ENCODE assay signal across 14 cellular contexts in the genomic region with DNA sequence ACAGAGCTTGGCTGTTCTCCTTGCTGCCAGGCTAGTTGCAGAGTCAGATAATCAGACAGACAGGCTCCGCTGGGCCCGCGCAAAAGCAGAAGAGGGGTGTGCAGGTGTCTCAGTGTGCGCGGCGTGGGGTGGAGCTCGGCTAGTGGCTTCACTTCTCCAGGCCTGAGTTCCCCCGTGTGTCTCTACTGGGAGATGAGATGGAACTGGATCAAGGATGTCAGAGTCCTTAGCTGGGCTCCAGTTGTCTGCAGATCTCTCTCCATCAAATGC.
"Had no signal": no experiment of that assay in that cellular context is flagged by ENCODE, and none has a peak within 500 bp of the region (broad histone marks: within the 10 kb centered on the region; RNA-seq: fewer than 3 reads in every experiment).

No MANE protein-coding gene starts in this region.

- ATAC-seq: activated CD4-positive, CD25-positive, alpha-beta regulatory T cell treated with anti-CD3 and anti-CD28 coated beads, Interleukin-2, amount 50 U/mL, for 24 hours; gastroesophageal sphincter; left lobe of liver; psoas muscle had no signal

- H3K27me3 ChIP-seq: gastroesophageal sphincter, vagina had no signal

- H3K27ac ChIP-seq: gastroesophageal sphincter, psoas muscle, vagina had no signal

- H3K4me1 ChIP-seq: gastroesophageal sphincter, psoas muscle, vagina had no signal

- H3K9me3 ChIP-seq: gastroesophageal sphincter, psoas muscle, vagina had no signal

- H3K4me3 ChIP-seq: gastroesophageal sphincter, psoas muscle, vagina had no signal

- DNase-seq: activated CD4-positive, alpha-beta T cell treated with anti-CD3 and anti-CD28 coated beads, Interleukin-2, amount 50 U/mL, for 1 hour; activated naive CD4-positive, alpha-beta T cell; activated T-cell treated with anti-CD3 and anti-CD28 coated beads for 4 hours; cerebellar nuclear complex; dermis blood vessel endothelial cell; occipital lobe; stimulated activated CD4-positive, alpha-beta T cell treated with anti-CD3 and anti-CD28 coated beads, Interleukin-12 subunit alpha, Interleukin-12 subunit beta, amount 100 ng/mL, for 4 hours; stimulated activated CD4-positive, alpha-beta T cell treated with anti-CD3 and anti-CD28 coated beads, Interleukin-2, amount 100 ng/mL, for 24 hours; SW 1271 had no signal
